ENCODE assay signal across 8 cellular contexts in genomic region chr3:43855674-43856299, GRCh38.
DNase-seq lines count a peak whose midpoint lies in the region; ATAC-seq, FAIRE-seq and TF ChIP-seq lines count a peak whose summit lies in the region.

No MANE protein-coding gene starts in this region.

- DNase-seq in Caki2 (ENCODE audit: low read depth), result peak; percentile 28
- peak; percentile 90 for DNase-seq in GM23338 (ENCODE audit: low spot score)
- DNase-seq in NCI-H526 treated with DMSO at 0.1 percent for 48 hours (lab: John Stamatoyannopoulos, UW), result peak; percentile 10
- peak; percentile 10 for DNase-seq in activated T-cell treated with anti-CD3 and anti-CD28 coated beads for 4 hours
- DNase-seq in fibroblast of villous mesenchyme (ENCODE audit: low read depth), result peak; percentile 61
- peak in 5 of 6 donors; percentile 36 to 69 (median 58) for DNase-seq in pancreas
- DNase-seq in DMS114 treated with DMSO at 0.1 percent for 48 hours (lab: John Stamatoyannopoulos, UW; ENCODE audit: unreplicated experiment), result no peak

- H3K9me2 ChIP-seq in GM23338 (ENCODE audit: insufficient read depth), result no peaks in the 10 kb centered on the region

- intact Hi-C loops in pancreas (cut with DNase I), result loop anchor here in 1 of 3 donors (10.0 kb wide), 1 partner anchor 339 kb away; no protein-coding TSS in a partner anchor

- peaks cover 31% of the 10 kb centered on the region for H3K4me1 Mint-ChIP-seq in GM23338

- H3K79me2 ChIP-seq in GM23338 (replicated peaks; ENCODE audit: insufficient read depth), result no peaks in the 10 kb centered on the region

- H3K27ac Mint-ChIP-seq in GM23338, result peak overlapping the region; percentile 14; the same call in 1 of the 2 replicates

- H3F3A ChIP-seq in GM23338 (replicated peaks; ENCODE audit: low read depth), result no peaks in the 10 kb centered on the region

- WGBS in pancreas, 2 donors, result 22 to 28% methylated on average over 3 of the region's 3 CpGs

- no peak overlapping the region for H3K4me3 ChIP-seq in GM23338
- no peak overlapping the region for H3K4me3 ChIP-seq in fibroblast of villous mesenchyme (ENCODE audit: low read depth, low read length)
- H3K4me3 ChIP-seq in pancreas, result no peak overlapping the region

- H3K27ac ChIP-seq in GM23338 (ENCODE audit: low read depth), result no peak overlapping the region
- H3K27ac ChIP-seq in pancreas, result no peak overlapping the region

- TF ChIP-seq CTCF in GM23338 (conservative IDR thresholded peaks at IDR 0.05; ENCODE audit: low read depth in 2 of 2), result peak; percentile 75 to 86
- TF ChIP-seq CTCF in fibroblast of villous mesenchyme (IDR thresholded peaks at IDR 0.05; ENCODE audit: insufficient read depth, low read depth, low read length), result peak; percentile 80
- peak in 3 of 4 donors; percentile 39 to 72 (median 54) for TF ChIP-seq CTCF in pancreas (IDR thresholded peaks at IDR 0.05)

- H3K27me3 ChIP-seq in GM23338 (ENCODE audit: insufficient read depth) (no peaks in the 10 kb centered on the region), pancreas (no peaks in the 10 kb centered on the region)

- H3K4me3 Mint-ChIP-seq in GM23338, result no peak overlapping the region

- no peaks in the 10 kb centered on the region for H3K9me3 ChIP-seq in pancreas

- ATAC-seq in GM23338 (peak; percentile 91), pancreas (peak; percentile 61 to 98 (median 86)), HG02981 (IDR thresholded peaks at IDR 0.05; ENCODE audit: unreplicated experiment) (no peak)

- no peaks in the 10 kb centered on the region for H3K36me3 Mint-ChIP-seq in GM23338 (ENCODE audit: low read depth)

- H3K36me3 ChIP-seq in GM23338 (ENCODE audit: insufficient read depth) (no peaks in the 10 kb centered on the region), pancreas (no peaks in the 10 kb centered on the region)

- H3K4me1 ChIP-seq in GM23338 (ENCODE audit: insufficient read depth) (peaks cover 13% of the 10 kb centered on the region), pancreas (no peaks in the 10 kb centered on the region)

- in situ Hi-C loops in Caki2 (cut with HindIII; ENCODE audit: low pct_unique_long_range_greater_than_20kb, low sequenced_read_pairs), result no loop called here

- no peak for FAIRE-seq in pancreas (lab: Jason Lieb, UNC)

- peaks cover 18% of the 10 kb centered on the region for H3K27me3 Mint-ChIP-seq in GM23338 (ENCODE audit: insufficient read depth, low read depth, poor library complexity)

- peak overlapping the region; percentile 87 for H2AFZ ChIP-seq in GM23338

- no peaks in the 10 kb centered on the region for H3K9me3 Mint-ChIP-seq in GM23338

- H4K20me1 ChIP-seq in GM23338 (replicated peaks; ENCODE audit: insufficient read depth), result no peaks in the 10 kb centered on the region

- H3K4me2 ChIP-seq in GM23338, result peak overlapping the region; percentile 60; the same call in 1 of the 2 replicates

TF ChIP-seq in GM23338, 12 proteins besides CTCF, POLR2A, EP300 and RAD21 (continues in another document):
- TF ChIP-seq, protein P1, sequence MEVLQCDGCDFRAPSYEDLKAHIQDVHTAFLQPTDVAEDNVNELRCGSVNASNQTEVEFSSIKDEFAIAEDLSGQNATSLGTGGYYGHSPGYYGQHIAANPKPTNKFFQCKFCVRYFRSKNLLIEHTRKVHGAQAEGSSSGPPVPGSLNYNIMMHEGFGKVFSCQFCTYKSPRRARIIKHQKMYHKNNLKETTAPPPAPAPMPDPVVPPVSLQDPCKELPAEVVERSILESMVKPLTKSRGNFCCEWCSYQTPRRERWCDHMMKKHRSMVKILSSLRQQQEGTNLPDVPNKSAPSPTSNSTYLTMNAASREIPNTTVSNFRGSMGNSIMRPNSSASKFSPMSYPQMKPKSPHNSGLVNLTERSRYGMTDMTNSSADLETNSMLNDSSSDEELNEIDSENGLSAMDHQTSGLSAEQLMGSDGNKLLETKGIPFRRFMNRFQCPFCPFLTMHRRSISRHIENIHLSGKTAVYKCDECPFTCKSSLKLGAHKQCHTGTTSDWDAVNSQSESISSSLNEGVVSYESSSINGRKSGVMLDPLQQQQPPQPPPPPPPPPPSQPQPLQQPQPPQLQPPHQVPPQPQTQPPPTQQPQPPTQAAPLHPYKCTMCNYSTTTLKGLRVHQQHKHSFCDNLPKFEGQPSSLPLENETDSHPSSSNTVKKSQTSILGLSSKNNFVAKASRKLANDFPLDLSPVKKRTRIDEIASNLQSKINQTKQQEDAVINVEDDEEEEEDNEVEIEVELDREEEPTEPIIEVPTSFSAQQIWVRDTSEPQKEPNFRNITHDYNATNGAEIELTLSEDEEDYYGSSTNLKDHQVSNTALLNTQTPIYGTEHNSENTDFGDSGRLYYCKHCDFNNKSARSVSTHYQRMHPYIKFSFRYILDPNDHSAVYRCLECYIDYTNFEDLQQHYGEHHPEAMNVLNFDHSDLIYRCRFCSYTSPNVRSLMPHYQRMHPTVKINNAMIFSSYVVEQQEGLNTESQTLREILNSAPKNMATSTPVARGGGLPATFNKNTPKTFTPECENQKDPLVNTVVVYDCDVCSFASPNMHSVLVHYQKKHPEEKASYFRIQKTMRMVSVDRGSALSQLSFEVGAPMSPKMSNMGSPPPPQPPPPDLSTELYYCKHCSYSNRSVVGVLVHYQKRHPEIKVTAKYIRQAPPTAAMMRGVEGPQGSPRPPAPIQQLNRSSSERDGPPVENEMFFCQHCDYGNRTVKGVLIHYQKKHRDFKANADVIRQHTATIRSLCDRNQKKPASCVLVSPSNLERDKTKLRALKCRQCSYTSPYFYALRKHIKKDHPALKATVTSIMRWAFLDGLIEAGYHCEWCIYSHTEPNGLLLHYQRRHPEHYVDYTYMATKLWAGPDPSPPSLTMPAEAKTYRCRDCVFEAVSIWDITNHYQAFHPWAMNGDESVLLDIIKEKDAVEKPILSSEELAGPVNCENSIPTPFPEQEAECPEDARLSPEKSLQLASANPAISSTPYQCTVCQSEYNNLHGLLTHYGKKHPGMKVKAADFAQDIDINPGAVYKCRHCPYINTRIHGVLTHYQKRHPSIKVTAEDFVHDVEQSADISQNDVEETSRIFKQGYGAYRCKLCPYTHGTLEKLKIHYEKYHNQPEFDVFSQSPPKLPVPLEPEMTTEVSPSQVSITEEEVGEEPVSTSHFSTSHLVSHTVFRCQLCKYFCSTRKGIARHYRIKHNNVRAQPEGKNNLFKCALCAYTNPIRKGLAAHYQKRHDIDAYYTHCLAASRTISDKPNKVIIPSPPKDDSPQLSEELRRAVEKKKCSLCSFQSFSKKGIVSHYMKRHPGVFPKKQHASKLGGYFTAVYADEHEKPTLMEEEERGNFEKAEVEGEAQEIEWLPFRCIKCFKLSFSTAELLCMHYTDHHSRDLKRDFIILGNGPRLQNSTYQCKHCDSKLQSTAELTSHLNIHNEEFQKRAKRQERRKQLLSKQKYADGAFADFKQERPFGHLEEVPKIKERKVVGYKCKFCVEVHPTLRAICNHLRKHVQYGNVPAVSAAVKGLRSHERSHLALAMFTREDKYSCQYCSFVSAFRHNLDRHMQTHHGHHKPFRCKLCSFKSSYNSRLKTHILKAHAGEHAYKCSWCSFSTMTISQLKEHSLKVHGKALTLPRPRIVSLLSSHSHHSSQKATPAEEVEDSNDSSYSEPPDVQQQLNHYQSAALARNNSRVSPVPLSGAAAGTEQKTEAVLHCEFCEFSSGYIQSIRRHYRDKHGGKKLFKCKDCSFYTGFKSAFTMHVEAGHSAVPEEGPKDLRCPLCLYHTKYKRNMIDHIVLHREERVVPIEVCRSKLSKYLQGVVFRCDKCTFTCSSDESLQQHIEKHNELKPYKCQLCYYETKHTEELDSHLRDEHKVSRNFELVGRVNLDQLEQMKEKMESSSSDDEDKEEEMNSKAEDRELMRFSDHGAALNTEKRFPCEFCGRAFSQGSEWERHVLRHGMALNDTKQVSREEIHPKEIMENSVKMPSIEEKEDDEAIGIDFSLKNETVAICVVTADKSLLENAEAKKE (CRISPR knock-in tag; IDR thresholded peaks at IDR 0.05), result no peak
- TF ChIP-seq REST (IDR thresholded peaks at IDR 0.05; ENCODE audit: unreplicated experiment) (no peak), CREB1 (CRISPR knock-in tag; IDR thresholded peaks at IDR 0.05; ENCODE audit: low read depth) (no peak), EZH2 (IDR thresholded peaks at IDR 0.05; ENCODE audit: low read depth, unreplicated experiment) (no peak), POLR2AphosphoS5 (IDR thresholded peaks at IDR 0.05; ENCODE audit: low read depth) (no peak), ZNF114 (CRISPR knock-in tag; IDR thresholded peaks at IDR 0.05) (no peak), EZH2phosphoT487 (IDR thresholded peaks at IDR 0.05; ENCODE audit: unreplicated experiment) (no peak)
- TF ChIP-seq, protein P2, sequence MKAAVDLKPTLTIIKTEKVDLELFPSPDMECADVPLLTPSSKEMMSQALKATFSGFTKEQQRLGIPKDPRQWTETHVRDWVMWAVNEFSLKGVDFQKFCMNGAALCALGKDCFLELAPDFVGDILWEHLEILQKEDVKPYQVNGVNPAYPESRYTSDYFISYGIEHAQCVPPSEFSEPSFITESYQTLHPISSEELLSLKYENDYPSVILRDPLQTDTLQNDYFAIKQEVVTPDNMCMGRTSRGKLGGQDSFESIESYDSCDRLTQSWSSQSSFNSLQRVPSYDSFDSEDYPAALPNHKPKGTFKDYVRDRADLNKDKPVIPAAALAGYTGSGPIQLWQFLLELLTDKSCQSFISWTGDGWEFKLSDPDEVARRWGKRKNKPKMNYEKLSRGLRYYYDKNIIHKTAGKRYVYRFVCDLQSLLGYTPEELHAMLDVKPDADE (IDR thresholded peaks at IDR 0.05), result no peak
